Comparison of ENCODE assay signal across 14 cellular contexts in genomic region chr14:105340821-105341408, GRCh38. TPM values are rescaled to one million over a fixed set of nuclear protein-coding genes. Genes with fewer than 3 reads are reported as not detected.
DNase-seq lines count a peak whose midpoint lies in the region; ATAC-seq and TF ChIP-seq lines count a peak whose summit lies in the region.
"Had no signal": no experiment of that assay in that cellular context is flagged by ENCODE, and none has a peak within 500 bp of the region (broad histone marks: within the 10 kb centered on the region; RNA-seq: fewer than 3 reads in every experiment).

No MANE protein-coding gene starts in this region.

- no peak for TF ChIP-seq CTCF in endodermal cell (conservative IDR thresholded peaks at IDR 0.05)

- H3K9me3 Mint-ChIP-seq in endodermal cell = peaks cover 19% of the 10 kb centered on the region
- H3K9me3 Mint-ChIP-seq in activated CD4-positive, alpha-beta T cell treated with anti-CD3 and anti-CD28 coated beads, Interleukin-2, amount 10 ng/mL, durations not matched to agents 24 days and 14 days = no peaks in the 10 kb centered on the region

- H3K9ac ChIP-seq in endodermal cell (ENCODE audit: extremely low read depth, low read length, poor library complexity, severe bottlenecking) = no peak overlapping the region

- no peaks in the 10 kb centered on the region for H3K27me3 ChIP-seq in endodermal cell (ENCODE audit: control insufficient read depth, insufficient read depth, low read length, poor library complexity, severe bottlenecking)
- no peaks in the 10 kb centered on the region for H3K27me3 ChIP-seq in aorta (ENCODE audit: control insufficient read depth in 1 of 2, insufficient read depth in 2 of 2, low read length in 1 of 2)
- H3K27me3 ChIP-seq: spleen had no signal

- H3K36me3 ChIP-seq in endodermal cell (ENCODE audit: control insufficient read depth, insufficient read depth, low read length) (no peaks in the 10 kb centered on the region), aorta (ENCODE audit: control insufficient read depth in 1 of 2, insufficient read depth in 2 of 2, low read length in 1 of 2) (no peaks in the 10 kb centered on the region)

- intact Hi-C loops in Right ventricle myocardium inferior (cut with DNase I) (loop anchor here (2.0 kb wide), 1 partner anchor 16 kb away; no protein-coding TSS in a partner anchor), cardiac septum (cut with DNase I) (no loop called here), aorta (cut with DNase I) (no loop called here)
- intact Hi-C loops in activated CD4-positive, alpha-beta T cell treated with anti-CD3 and anti-CD28 coated beads, Interleukin-2, amount 10 ng/mL, durations not matched to agents 24 days and 14 days (cut with micrococcal nuclease) = no loop called here

- H3K9me3 ChIP-seq in endodermal cell (ENCODE audit: control insufficient read depth, low read length) = peaks cover 21% of the 10 kb centered on the region
- H3K9me3 ChIP-seq in aorta (ENCODE audit: control insufficient read depth, low read length) = no peaks in the 10 kb centered on the region

- H3K4me3 ChIP-seq in endodermal cell (ENCODE audit: low read length) (no peak overlapping the region), aorta (ENCODE audit: low read length in 2 of 2) (no peak overlapping the region)
- H3K4me3 ChIP-seq: A549, spleen had no signal

- ATAC-seq in Right ventricle myocardium inferior (peak; percentile 26), aorta (ENCODE audit: low FRiP score) (peak; percentile 58), GM18909 (IDR thresholded peaks at IDR 0.05; ENCODE audit: poor library complexity, unreplicated experiment) (no peak)

- WGBS in endodermal cell (ENCODE audit: insufficient coverage in 1 of 2, insufficient read length in 1 of 2), 2 experiments = 91 to 93% methylated on average over 11 to 15 of the region's 15 CpGs
- 29 to 32% methylated on average over 15 of the region's 15 CpGs for WGBS in aorta, 2 donors

- H3K4me1 ChIP-seq in endodermal cell (ENCODE audit: control insufficient read depth, insufficient read depth, low read length) = no peaks in the 10 kb centered on the region
- H3K4me1 ChIP-seq in aorta (ENCODE audit: control insufficient read depth in 1 of 2, insufficient read depth in 2 of 2, low read length in 2 of 2) = no peaks in the 10 kb centered on the region
- H3K4me1 ChIP-seq: A549 had no signal

- H3K27me3 Mint-ChIP-seq in endodermal cell (ENCODE audit: insufficient read depth) = no peaks in the 10 kb centered on the region
- H3K27me3 Mint-ChIP-seq in activated CD4-positive, alpha-beta T cell treated with anti-CD3 and anti-CD28 coated beads, Interleukin-2, amount 10 ng/mL, durations not matched to agents 24 days and 14 days = no peaks in the 10 kb centered on the region
- H3K27me3 Mint-ChIP-seq: naive thymus-derived CD8-positive, alpha-beta T cell had no signal

- peak overlapping the region; percentile 32 for H3K27ac ChIP-seq in endodermal cell (ENCODE audit: low read depth, low read length)
- H3K27ac ChIP-seq in aorta (ENCODE audit: low read depth in 1 of 2, low read length in 2 of 2) = no peak overlapping the region
- H3K27ac ChIP-seq: A549 had no signal

- H3K27ac Mint-ChIP-seq in endodermal cell = no peak overlapping the region
- H3K27ac Mint-ChIP-seq in activated CD4-positive, alpha-beta T cell treated with anti-CD3 and anti-CD28 coated beads, Interleukin-2, amount 10 ng/mL, durations not matched to agents 24 days and 14 days = no peak overlapping the region

- peaks cover 25% of the 10 kb centered on the region for H3K36me3 Mint-ChIP-seq in endodermal cell (ENCODE audit: low read depth)
- no peaks in the 10 kb centered on the region for H3K36me3 Mint-ChIP-seq in activated CD4-positive, alpha-beta T cell treated with anti-CD3 and anti-CD28 coated beads, Interleukin-2, amount 10 ng/mL, durations not matched to agents 24 days and 14 days (ENCODE audit: low read depth)

- peaks cover 6% of the 10 kb centered on the region for H3K4me1 Mint-ChIP-seq in endodermal cell
- no peaks in the 10 kb centered on the region for H3K4me1 Mint-ChIP-seq in activated CD4-positive, alpha-beta T cell treated with anti-CD3 and anti-CD28 coated beads, Interleukin-2, amount 10 ng/mL, durations not matched to agents 24 days and 14 days

- DNase-seq in Right ventricle myocardium inferior (ENCODE audit: missing footprints) (no peak), cardiac septum (ENCODE audit: low spot score) (no peak), endodermal cell (no peak), midbrain (lab: John Stamatoyannopoulos, UW) (peak; percentile 64), aorta (no peak), DMS153 (lab: John Stamatoyannopoulos, UW) (no peak)
- DNase-seq in activated CD4-positive, alpha-beta T cell treated with anti-CD3 and anti-CD28 coated beads, Interleukin-2, amount 10 ng/mL, durations not matched to agents 24 days and 14 days = no peak
- DNase-seq: central memory CD4-positive, alpha-beta T cell; DMS53; naive thymus-derived CD8-positive, alpha-beta T cell; NCI-H1417 treated with DMSO at 0.1 percent for 48 hours; spleen had no signal

- no peak overlapping the region for H3K4me3 Mint-ChIP-seq in endodermal cell
- no peak overlapping the region for H3K4me3 Mint-ChIP-seq in activated CD4-positive, alpha-beta T cell treated with anti-CD3 and anti-CD28 coated beads, Interleukin-2, amount 10 ng/mL, durations not matched to agents 24 days and 14 days

RNA-seq across cellular contexts. Expression of gene PACS2, which starts 26.4 kb away (rescaled TPM):
- 69.1 TPM for total RNA-seq in Right ventricle myocardium inferior
- total RNA-seq in cardiac septum = 55.1 TPM
- 100 to 1,000 TPM; 117 to 121 TPM for total RNA-seq in endodermal cell
- polyA plus RNA-seq in endodermal cell (2013, experiment 1 of 2) = 83.2 TPM
- polyA plus RNA-seq in endodermal cell (2013, experiment 2 of 2) = 79.9 TPM
- total RNA-seq in aorta = 10 to 100 TPM; 71.3 to 98.5 TPM
- 100 to 1,000 TPM in 1 of 2 donors, 10 to 100 TPM in 1; 17.2 to 140 TPM for polyA plus RNA-seq in aorta
- total RNA-seq in activated CD4-positive, alpha-beta T cell treated with anti-CD3 and anti-CD28 coated beads, Interleukin-2, amount 10 ng/mL, durations not matched to agents 24 days and 14 days = 31.5 and 33.9 TPM in 2 replicates

RNA-seq across cellular contexts. Expression of gene BRF1, which starts 40.1 kb away (rescaled TPM):
- total RNA-seq in Right ventricle myocardium inferior (19.0 TPM), cardiac septum (17.7 TPM), endodermal cell (10 to 100 TPM; 37.0 to 44.5 TPM), aorta (10 to 100 TPM; 25.2 to 44.3 TPM)
- 23.9 TPM for polyA plus RNA-seq in endodermal cell (2013, experiment 1 of 2)
- 21.8 TPM for polyA plus RNA-seq in endodermal cell (2013, experiment 2 of 2)
- 10 to 100 TPM in 1 of 2 donors, 1 to 10 TPM in 1; 7.1 to 34.1 TPM for polyA plus RNA-seq in aorta
- 42.4 and 46.6 TPM in 2 replicates for total RNA-seq in activated CD4-positive, alpha-beta T cell treated with anti-CD3 and anti-CD28 coated beads, Interleukin-2, amount 10 ng/mL, durations not matched to agents 24 days and 14 days

RNA-seq across cellular contexts. Expression of gene TEX22, which starts 57.4 kb away (rescaled TPM):
- total RNA-seq in Right ventricle myocardium inferior = 2.4 TPM
- total RNA-seq in cardiac septum = 0.46 TPM
- 1 to 10 TPM; 1.9 to 3.5 TPM for total RNA-seq in endodermal cell
- 0.57 TPM for polyA plus RNA-seq in endodermal cell (2013, experiment 1 of 2)
- polyA plus RNA-seq in endodermal cell (2013, experiment 2 of 2) = 1.2 TPM
- total RNA-seq in aorta = 1 to 10 TPM; 1.2 to 2.1 TPM
- polyA plus RNA-seq in aorta = under 1 TPM; 0.18 to 0.38 TPM
- total RNA-seq in activated CD4-positive, alpha-beta T cell treated with anti-CD3 and anti-CD28 coated beads, Interleukin-2, amount 10 ng/mL, durations not matched to agents 24 days and 14 days = 5.7 and 6.4 TPM in 2 replicates
